Comparison of ENCODE assay signal across 1 cellular context in the genomic region with DNA sequence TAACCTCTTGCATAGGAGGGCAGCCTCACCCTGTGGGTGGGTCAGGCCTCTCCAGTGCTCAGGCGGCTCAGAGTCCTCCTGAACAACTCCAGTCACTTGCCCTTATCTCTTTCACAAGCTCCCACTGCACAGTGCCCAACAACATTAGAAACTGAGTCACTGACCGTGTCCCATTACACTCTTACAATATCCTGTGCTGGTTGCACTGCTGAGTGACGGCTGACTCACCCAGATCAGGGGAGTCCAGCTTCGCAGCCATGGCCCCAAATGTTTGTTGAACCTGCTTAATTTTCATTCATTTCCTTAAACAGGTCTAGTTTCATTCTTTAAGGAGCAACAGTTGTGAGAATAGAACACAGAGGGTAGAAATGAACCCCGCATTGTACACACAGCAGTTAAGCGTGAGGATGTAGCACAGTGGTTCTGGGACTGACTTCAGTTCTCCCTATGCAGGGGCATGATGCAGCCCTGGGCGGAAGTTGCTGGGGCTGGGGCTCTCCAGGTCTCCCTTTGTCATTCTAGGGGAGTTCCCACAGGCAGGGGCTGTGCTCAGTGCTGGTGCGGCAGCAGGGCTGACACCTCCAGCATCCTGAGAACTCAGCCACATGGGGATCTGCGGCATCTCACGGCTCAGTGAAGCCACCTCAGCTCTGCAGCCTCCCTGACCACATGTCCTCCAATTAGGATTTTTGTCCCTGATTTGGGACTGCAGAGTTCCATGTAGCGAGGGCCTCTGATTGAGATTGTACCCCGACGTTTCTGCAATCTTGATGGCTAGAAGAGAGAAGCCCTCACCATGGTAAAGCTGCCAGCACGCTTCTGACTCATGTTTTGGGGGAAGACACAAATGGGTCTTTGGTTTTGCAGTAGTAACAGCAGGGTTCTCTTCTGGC.
TF ChIP-seq lines count a peak whose summit lies in the region.

No MANE protein-coding gene starts in this region.

TF ChIP-seq in SK-N-SH, 30 proteins besides CTCF, POLR2A, EP300 and RAD21 (continued from another document):
- TF ChIP-seq, protein P1, sequence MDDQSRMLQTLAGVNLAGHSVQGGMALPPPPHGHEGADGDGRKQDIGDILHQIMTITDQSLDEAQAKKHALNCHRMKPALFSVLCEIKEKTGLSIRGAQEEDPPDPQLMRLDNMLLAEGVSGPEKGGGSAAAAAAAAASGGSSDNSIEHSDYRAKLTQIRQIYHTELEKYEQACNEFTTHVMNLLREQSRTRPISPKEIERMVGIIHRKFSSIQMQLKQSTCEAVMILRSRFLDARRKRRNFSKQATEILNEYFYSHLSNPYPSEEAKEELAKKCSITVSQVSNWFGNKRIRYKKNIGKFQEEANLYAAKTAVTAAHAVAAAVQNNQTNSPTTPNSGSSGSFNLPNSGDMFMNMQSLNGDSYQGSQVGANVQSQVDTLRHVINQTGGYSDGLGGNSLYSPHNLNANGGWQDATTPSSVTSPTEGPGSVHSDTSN (IDR thresholded peaks at IDR 0.05) = no peak
- TF ChIP-seq ELF1 (IDR thresholded peaks at IDR 0.05) (no peak), RCOR1 (IDR thresholded peaks at IDR 0.05; ENCODE audit: low read length) (no peak), MXI1 (IDR thresholded peaks at IDR 0.05; ENCODE audit: low read depth, low read length) (no peak), GATA2 (CRISPR knock-in tag; IDR thresholded peaks at IDR 0.05) (no peak), RFX5 (IDR thresholded peaks at IDR 0.05; ENCODE audit: low read length) (no peak), JUND (IDR thresholded peaks at IDR 0.05) (no peak), TCF12 (IDR thresholded peaks at IDR 0.05) (no peak), POLR2AphosphoS5 (IDR thresholded peaks at IDR 0.05; ENCODE audit: low read depth, low read length) (no peak), YY1 (IDR thresholded peaks at IDR 0.05; ENCODE audit: low read depth) (no peak)
- TF ChIP-seq, protein P2, sequence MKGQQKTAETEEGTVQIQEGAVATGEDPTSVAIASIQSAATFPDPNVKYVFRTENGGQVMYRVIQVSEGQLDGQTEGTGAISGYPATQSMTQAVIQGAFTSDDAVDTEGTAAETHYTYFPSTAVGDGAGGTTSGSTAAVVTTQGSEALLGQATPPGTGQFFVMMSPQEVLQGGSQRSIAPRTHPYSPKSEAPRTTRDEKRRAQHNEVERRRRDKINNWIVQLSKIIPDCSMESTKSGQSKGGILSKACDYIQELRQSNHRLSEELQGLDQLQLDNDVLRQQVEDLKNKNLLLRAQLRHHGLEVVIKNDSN (IDR thresholded peaks at IDR 0.05; ENCODE audit: borderline replicate concordance, low read depth) = no peak
